ENCODE assay signal across 26 cellular contexts in the genomic region with DNA sequence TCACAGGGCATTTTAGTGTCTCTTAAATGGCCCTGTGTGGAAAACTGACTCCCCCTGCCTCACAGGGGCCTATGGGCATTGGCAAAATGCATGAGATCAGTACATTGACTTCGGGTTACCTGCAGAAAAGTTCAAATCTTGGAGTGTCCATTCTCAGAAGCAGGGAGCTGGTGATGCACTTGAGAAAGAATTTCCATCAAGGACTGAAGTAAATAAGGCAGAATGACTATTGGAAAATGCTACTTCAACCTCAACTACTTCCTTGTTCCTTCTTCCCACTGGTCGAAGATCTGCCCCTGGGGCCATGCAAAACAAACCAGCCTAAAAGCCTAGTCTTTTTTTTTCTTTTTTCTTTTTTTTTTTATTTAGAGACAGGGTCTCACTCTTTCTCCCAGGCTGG. TPM values are rescaled to one million over a fixed set of nuclear protein-coding genes. Genes with fewer than 3 reads are reported as not detected.
DNase-seq lines count a peak whose midpoint lies in the region; ATAC-seq and TF ChIP-seq lines count a peak whose summit lies in the region.
"Had no signal": no experiment of that assay in that cellular context is flagged by ENCODE, and none has a peak within 500 bp of the region (broad histone marks: within the 10 kb centered on the region; RNA-seq: fewer than 3 reads in every experiment).

No MANE protein-coding gene starts in this region.

- H3K4me1 Mint-ChIP-seq in CD8-positive, alpha-beta T cell (ENCODE audit: low read depth): peaks cover 30% of the 10 kb centered on the region
- H3K4me1 Mint-ChIP-seq in dendritic cell treated with granulocyte-macrophage colony-stimulating factor and Interleukin-4, amounts not matched to agents 40 ng/mL and 50 ng/mL, for 4 days (ENCODE audit: low read depth): peaks cover 48% of the 10 kb centered on the region

- TF ChIP-seq CTCF in CD8-positive, alpha-beta T cell (IDR thresholded peaks at IDR 0.05): no peak

- H3K4ac ChIP-seq in neuronal stem cell (ENCODE audit: low read length): no peak overlapping the region

- POLR2A ChIA-PET in CD8-positive, alpha-beta T cell (lab: Charles Lee): interaction anchor here (0.6 kb wide), 1 partner anchor 88 kb away, joined by 3 read pairs; no protein-coding TSS in a partner anchor

- no peak overlapping the region for H2BK120ac ChIP-seq in neuronal stem cell (ENCODE audit: low read depth, low read length)

- no peak overlapping the region for H4K91ac ChIP-seq in neuronal stem cell (ENCODE audit: low read depth, low read length, poor library complexity)

- no peak overlapping the region for H3K27ac ChIP-seq in CD8-positive, alpha-beta T cell (ENCODE audit: low read depth, low read length)
- H3K27ac ChIP-seq in KOPT-K1 (ENCODE audit: low read depth, low read length, poor library complexity, severe bottlenecking) (peak overlapping the region; percentile 39), neuronal stem cell (replicated peaks; ENCODE audit: low read length) (no peak overlapping the region)
- H3K27ac ChIP-seq: tibial artery had no signal

- H3K36me3 ChIP-seq in CD8-positive, alpha-beta T cell (ENCODE audit: insufficient read depth, low read length): no peaks in the 10 kb centered on the region
- no peaks in the 10 kb centered on the region for H3K36me3 ChIP-seq in KOPT-K1 (ENCODE audit: insufficient read depth, low read length)
- H3K36me3 ChIP-seq in neuronal stem cell (replicated peaks in 1 of 2; ENCODE audit: control insufficient read depth in 2 of 2, insufficient read depth in 2 of 2, low read length in 2 of 2): no peaks in the 10 kb centered on the region
- H3K36me3 ChIP-seq: tibial artery had no signal

- intact Hi-C loops in CD8-positive, alpha-beta T cell (cut with DNase I, micrococcal nuclease): no loop called here
- intact Hi-C loops in dendritic cell treated with granulocyte-macrophage colony-stimulating factor and Interleukin-4, amounts not matched to agents 40 ng/mL and 50 ng/mL, for 4 days (cut with micrococcal nuclease): no loop called here

- H2BK5ac ChIP-seq in neuronal stem cell (ENCODE audit: low read length): no peak overlapping the region

- no peaks in the 10 kb centered on the region for H3K27me3 Mint-ChIP-seq in CD8-positive, alpha-beta T cell (ENCODE audit: low read depth)
- H3K27me3 Mint-ChIP-seq in dendritic cell treated with granulocyte-macrophage colony-stimulating factor and Interleukin-4, amounts not matched to agents 40 ng/mL and 50 ng/mL, for 4 days: peaks cover 28% of the 10 kb centered on the region
- H3K27me3 Mint-ChIP-seq: activated T-cell treated with anti-CD3 and anti-CD28 coated beads, Interleukin-2, amount 50 U/mL, for 24 hours; stimulated activated naive CD8-positive, alpha-beta T cell treated with anti-CD3 and anti-CD28 coated beads, Interleukin-15, amount 100 ng/mL, for 72 hours had no signal

- H3K9me3 Mint-ChIP-seq in CD8-positive, alpha-beta T cell: no peaks in the 10 kb centered on the region
- no peaks in the 10 kb centered on the region for H3K9me3 Mint-ChIP-seq in dendritic cell treated with granulocyte-macrophage colony-stimulating factor and Interleukin-4, amounts not matched to agents 40 ng/mL and 50 ng/mL, for 4 days
- H3K9me3 Mint-ChIP-seq: activated naive CD4-positive, alpha-beta T cell treated with anti-CD3 and anti-CD28 coated beads for 36 hours; activated T-cell treated with anti-CD3 and anti-CD28 coated beads, Interleukin-2, amount 50 U/mL, for 24 hours; stimulated activated naive CD8-positive, alpha-beta T cell treated with anti-CD3 and anti-CD28 coated beads, Interleukin-15, amount 100 ng/mL, for 72 hours; T-helper 2 cell treated with Interferon-gamma antibody and Interleukin-4, amounts not matched to agents 5 μg/mL and 100 μg/mL, for 36 hours had no signal

- H3K4me3 ChIP-seq in CD8-positive, alpha-beta T cell (ENCODE audit: low read depth, low read length): no peak overlapping the region
- H3K4me3 ChIP-seq in neuronal stem cell (ENCODE audit: low read length in 2 of 2): no peak overlapping the region
- H3K4me3 ChIP-seq: tibial artery had no signal

- no peak for DNase-seq in CD8-positive, alpha-beta T cell
- DNase-seq in neuronal stem cell (ENCODE audit: low spot score) (no peak), erythroblast (lab: John Stamatoyannopoulos, UW) (no peak), left lobe of liver (ENCODE audit: low spot score) (no peak), DMS153 (lab: John Stamatoyannopoulos, UW) (no peak)
- DNase-seq: activated CD8-positive, alpha-beta memory T cell treated with anti-CD3 and anti-CD28 coated beads for 24 hours; activated naive CD4-positive, alpha-beta T cell treated with anti-CD3 and anti-CD28 coated beads for 36 hours; activated T-cell treated with anti-CD3 and anti-CD28 coated beads, Interleukin-2, amount 50 U/mL, for 24 hours; Caco-2; caudate nucleus; dermis blood vessel endothelial cell; GOT3; left ventricle myocardium superior; NCI-H1436; NCI-H510A; NK-92 treated with Interleukin-12 subunit alpha and Interleukin-12 subunit beta, amount 100 ng/mL, for 24 hours; stimulated activated CD4-positive, alpha-beta T cell treated with anti-CD3 and anti-CD28 coated beads, Interleukin-4, amount 100 ng/mL, for 24 hours; stimulated activated naive CD8-positive, alpha-beta T cell treated with anti-CD3 and anti-CD28 coated beads, Interleukin-15, amount 100 ng/mL, for 72 hours; tibial artery had no signal

- no peak overlapping the region for H3K23ac ChIP-seq in neuronal stem cell (ENCODE audit: low read depth, low read length, poor library complexity)

- H2BK15ac ChIP-seq in neuronal stem cell (ENCODE audit: low read length): no peak overlapping the region

- H2BK12ac ChIP-seq in neuronal stem cell (ENCODE audit: low read length): no peak overlapping the region

- no peak overlapping the region for H3K4me2 ChIP-seq in neuronal stem cell (ENCODE audit: insufficient read depth, low read length, poor library complexity, severe bottlenecking)

- no peaks in the 10 kb centered on the region for H3K79me1 ChIP-seq in neuronal stem cell (ENCODE audit: low read depth, low read length)

- no peak overlapping the region for H3K9ac ChIP-seq in neuronal stem cell (ENCODE audit: low read depth, low read length, poor library complexity)

- peaks cover 32% of the 10 kb centered on the region for H3K4me1 ChIP-seq in CD8-positive, alpha-beta T cell (ENCODE audit: insufficient read depth, low read length)
- H3K4me1 ChIP-seq in neuronal stem cell (ENCODE audit: control insufficient read depth in 2 of 2, insufficient read depth in 1 of 2, low read depth in 1 of 2, low read length in 2 of 2): peaks cover 11% of the 10 kb centered on the region in 2 donors

- H3K27me3 ChIP-seq in CD8-positive, alpha-beta T cell (ENCODE audit: insufficient read depth, low read length): no peaks in the 10 kb centered on the region
- H3K27me3 ChIP-seq in neuronal stem cell (ENCODE audit: control insufficient read depth in 3 of 3, insufficient read depth in 3 of 3, low read depth in 1 of 3, low read length in 3 of 3): peaks cover 0 to 22% (median 7%) of the 10 kb centered on the region in 3 experiments

- H3K27ac Mint-ChIP-seq in CD8-positive, alpha-beta T cell: peak overlapping the region; percentile 69
- peak overlapping the region; percentile 32 for H3K27ac Mint-ChIP-seq in dendritic cell treated with granulocyte-macrophage colony-stimulating factor and Interleukin-4, amounts not matched to agents 40 ng/mL and 50 ng/mL, for 4 days
- H3K27ac Mint-ChIP-seq: activated naive CD4-positive, alpha-beta T cell treated with anti-CD3 and anti-CD28 coated beads for 36 hours; activated T-cell treated with anti-CD3 and anti-CD28 coated beads, Interleukin-2, amount 50 U/mL, for 24 hours had no signal

- CTCF ChIA-PET in CD8-positive, alpha-beta T cell (lab: Charles Lee): no interaction called here

- no peaks in the 10 kb centered on the region for H3K9me3 ChIP-seq in CD8-positive, alpha-beta T cell (ENCODE audit: low read length)
- no peaks in the 10 kb centered on the region for H3K9me3 ChIP-seq in KOPT-K1 (ENCODE audit: insufficient read depth, low read length, poor library complexity, severe bottlenecking)
- no peaks in the 10 kb centered on the region for H3K9me3 ChIP-seq in neuronal stem cell (replicated peaks in 1 of 2; ENCODE audit: control insufficient read depth in 2 of 2, insufficient read depth in 1 of 2, low read depth in 1 of 2, low read length in 2 of 2)
- H3K9me3 ChIP-seq: Caco-2, tibial artery had no signal

- H2AK5ac ChIP-seq in neuronal stem cell (ENCODE audit: low read depth, low read length): no peak overlapping the region

- no peak for ATAC-seq in CD8-positive, alpha-beta T cell
- ATAC-seq in left lobe of liver: no peak
- ATAC-seq in GM18511 (IDR thresholded peaks at IDR 0.05; ENCODE audit: unreplicated experiment): no peak
- ATAC-seq: activated CD4-positive, CD25-positive, alpha-beta regulatory T cell treated with anti-CD3 and anti-CD28 coated beads, Interleukin-2, amount 50 U/mL, for 24 hours; left ventricle myocardium superior; stimulated activated naive CD8-positive, alpha-beta T cell treated with anti-CD3 and anti-CD28 coated beads, Interleukin-15, amount 100 ng/mL, for 72 hours had no signal

- WGBS in neuronal stem cell (ENCODE audit: extremely low coverage in 2 of 2, insufficient read length in 2 of 2, insufficient replicate concordance in 1 of 2), 2 donors: no CpG with 5 or more reads among the region's 2 CpGs

- no peak overlapping the region for H3K4me3 Mint-ChIP-seq in CD8-positive, alpha-beta T cell
- H3K4me3 Mint-ChIP-seq in dendritic cell treated with granulocyte-macrophage colony-stimulating factor and Interleukin-4, amounts not matched to agents 40 ng/mL and 50 ng/mL, for 4 days: no peak overlapping the region
- H3K4me3 Mint-ChIP-seq: activated naive CD4-positive, alpha-beta T cell treated with anti-CD3 and anti-CD28 coated beads for 36 hours; activated T-cell treated with anti-CD3 and anti-CD28 coated beads, Interleukin-2, amount 50 U/mL, for 24 hours; stimulated activated naive CD8-positive, alpha-beta T cell treated with anti-CD3 and anti-CD28 coated beads, Interleukin-15, amount 100 ng/mL, for 72 hours; T-helper 2 cell treated with Interferon-gamma antibody and Interleukin-4, amounts not matched to agents 5 μg/mL and 100 μg/mL, for 36 hours had no signal

- TF ChIP-seq POLR2A in erythroblast (IDR thresholded peaks at IDR 0.05; ENCODE audit: low read length): no peak

- no peaks in the 10 kb centered on the region for H3K36me3 Mint-ChIP-seq in CD8-positive, alpha-beta T cell
- H3K36me3 Mint-ChIP-seq in dendritic cell treated with granulocyte-macrophage colony-stimulating factor and Interleukin-4, amounts not matched to agents 40 ng/mL and 50 ng/mL, for 4 days (ENCODE audit: low read depth): no peaks in the 10 kb centered on the region

- no peak overlapping the region for H3K18ac ChIP-seq in neuronal stem cell (ENCODE audit: low read length)

- peak overlapping the region; percentile 49 for H2AFZ ChIP-seq in neuronal stem cell (ENCODE audit: low read length)

- no peak overlapping the region for H3K14ac ChIP-seq in neuronal stem cell (ENCODE audit: low read length)

- H4K8ac ChIP-seq in neuronal stem cell (ENCODE audit: low read depth, low read length): no peak overlapping the region

RNA-seq across cellular contexts. Expression of a gene that starts 13.8 kb away (rescaled TPM):
- under 1 TPM; 0.41 to 0.78 TPM for total RNA-seq in CD8-positive, alpha-beta T cell
- not detected for polyA plus RNA-seq in neuronal stem cell (2013, experiment 1 of 2)
- not detected for polyA plus RNA-seq in neuronal stem cell (2013, experiment 2 of 2)
- total RNA-seq in left lobe of liver: not detected
- total RNA-seq: Caco-2, dermis blood vessel endothelial cell, mucosa of gallbladder, RPMI7951 had no signal

RNA-seq across cellular contexts. Expression of a gene that starts 21.5 kb away (rescaled TPM):
- not detected for total RNA-seq in CD8-positive, alpha-beta T cell
- polyA plus RNA-seq in neuronal stem cell (2013, experiment 1 of 2): 0.14 TPM
- polyA plus RNA-seq in neuronal stem cell (2013, experiment 2 of 2): 0.19 TPM
- total RNA-seq in left lobe of liver: not detected
- total RNA-seq: activated naive CD4-positive, alpha-beta T cell treated with anti-CD3 and anti-CD28 coated beads for 36 hours; Caco-2; dermis blood vessel endothelial cell; left ventricle myocardium superior; mucosa of gallbladder; RPMI7951 had no signal

RNA-seq across cellular contexts. Expression of a gene that starts 21.6 kb away (rescaled TPM):
- total RNA-seq in CD8-positive, alpha-beta T cell: 100 to 1,000 TPM; 136 to 140 TPM
- polyA plus RNA-seq in neuronal stem cell (2013, experiment 1 of 2): 103 TPM
- 107 TPM for polyA plus RNA-seq in neuronal stem cell (2013, experiment 2 of 2)
- 159 TPM for total RNA-seq in left lobe of liver

RNA-seq across cellular contexts. Expression of a gene that starts 30.6 kb away (rescaled TPM):
- total RNA-seq in CD8-positive, alpha-beta T cell: 10 to 100 TPM; 25.3 to 25.4 TPM
- 15.5 TPM for polyA plus RNA-seq in neuronal stem cell (2013, experiment 1 of 2)
- 13.2 TPM for polyA plus RNA-seq in neuronal stem cell (2013, experiment 2 of 2)
- total RNA-seq in left lobe of liver: 32.2 TPM

RNA-seq across cellular contexts. Expression of a gene that starts 31.6 kb away (rescaled TPM):
- total RNA-seq in CD8-positive, alpha-beta T cell: 10 to 100 TPM; 66.9 to 68.8 TPM
- polyA plus RNA-seq in neuronal stem cell (2013, experiment 1 of 2): 102 TPM
- polyA plus RNA-seq in neuronal stem cell (2013, experiment 2 of 2): 99.7 TPM
- 52.4 TPM for total RNA-seq in left lobe of liver
